In the genomic region with DNA sequence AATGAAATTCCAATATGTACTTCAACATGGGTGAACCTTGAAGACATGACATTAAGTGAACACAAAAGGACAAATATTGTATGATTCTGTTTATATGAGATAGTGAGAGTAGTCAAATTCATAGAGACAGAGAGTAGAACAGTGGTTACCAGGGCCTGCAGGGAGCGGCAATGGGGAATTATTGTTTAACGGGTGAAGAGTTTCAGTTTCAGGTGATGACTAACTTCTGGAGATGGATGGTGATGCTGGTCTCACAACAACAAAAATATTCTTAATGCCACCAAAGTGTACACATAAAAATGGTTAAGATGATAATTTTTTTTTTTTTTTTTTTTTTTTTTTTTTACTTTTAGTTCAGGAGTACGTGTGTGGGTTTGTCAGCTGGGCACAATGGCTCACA, we compare ENCODE assay signal across 9 cellular contexts.
DNase-seq lines count a peak whose midpoint lies in the region; ATAC-seq and TF ChIP-seq lines count a peak whose summit lies in the region.
"Had no signal": no experiment of that assay in that cellular context is flagged by ENCODE, and none has a peak within 500 bp of the region (broad histone marks: within the 10 kb centered on the region; RNA-seq: fewer than 3 reads in every experiment).

No MANE protein-coding gene starts in this region.

- DNase-seq in natural killer cell treated with Interleukin-12 subunit alpha and Interleukin-12 subunit beta and Interleukin-15 and Interleukin-18, amount 100 ng/mL, for 72 hours (ENCODE audit: low spot score) = no peak
- DNase-seq in natural killer cell (no peak), DMS153 treated with DMSO at 0.1 percent for 48 hours (lab: John Stamatoyannopoulos, UW; ENCODE audit: unreplicated experiment) (no peak), NCI-H2171 treated with DMSO at 0.1 percent for 48 hours (lab: John Stamatoyannopoulos, UW) (no peak)
- peak; percentile 38 to 67 for DNase-seq in stimulated activated naive CD8-positive, alpha-beta T cell treated with anti-CD3 and anti-CD28 coated beads, Interleukin-15, amount 100 ng/mL, for 72 hours
- no peak for DNase-seq in activated naive CD4-positive, alpha-beta T cell treated with anti-CD3 and anti-CD28 coated beads for 36 hours
- DNase-seq: retina had no signal

- CTCF ChIA-PET in activated naive CD4-positive, alpha-beta T cell treated with anti-CD3 and anti-CD28 coated beads for 36 hours (lab: Charles Lee) = no interaction called here

- peaks cover 6% of the 10 kb centered on the region for H3K9me3 Mint-ChIP-seq in natural killer cell treated with Interleukin-12 subunit alpha and Interleukin-12 subunit beta and Interleukin-15 and Interleukin-18, amount 100 ng/mL, for 72 hours
- H3K9me3 Mint-ChIP-seq in natural killer cell = peaks cover 9 to 11% of the 10 kb centered on the region in 2 donors
- peaks cover 5 to 8% of the 10 kb centered on the region in 2 donors for H3K9me3 Mint-ChIP-seq in stimulated activated naive CD8-positive, alpha-beta T cell treated with anti-CD3 and anti-CD28 coated beads, Interleukin-15, amount 100 ng/mL, for 72 hours
- peaks cover 4% of the 10 kb centered on the region for H3K9me3 Mint-ChIP-seq in activated naive CD4-positive, alpha-beta T cell treated with anti-CD3 and anti-CD28 coated beads for 36 hours

- no peak for TF ChIP-seq CTCF in natural killer cell (IDR thresholded peaks at IDR 0.05)

- peak overlapping the region; percentile 79 to 81 for H3K27ac Mint-ChIP-seq in natural killer cell treated with Interleukin-12 subunit alpha and Interleukin-12 subunit beta and Interleukin-15 and Interleukin-18, amount 100 ng/mL, for 72 hours
- H3K27ac Mint-ChIP-seq in natural killer cell = no peak overlapping the region
- H3K27ac Mint-ChIP-seq in stimulated activated naive CD8-positive, alpha-beta T cell treated with anti-CD3 and anti-CD28 coated beads, Interleukin-15, amount 100 ng/mL, for 72 hours = peak overlapping the region in 1 of 2 donors; percentile 60
- no peak overlapping the region for H3K27ac Mint-ChIP-seq in activated naive CD4-positive, alpha-beta T cell treated with anti-CD3 and anti-CD28 coated beads for 36 hours

- peaks cover 14% of the 10 kb centered on the region for H3K36me3 Mint-ChIP-seq in natural killer cell treated with Interleukin-12 subunit alpha and Interleukin-12 subunit beta and Interleukin-15 and Interleukin-18, amount 100 ng/mL, for 72 hours
- peaks cover 5% of the 10 kb centered on the region for H3K36me3 Mint-ChIP-seq in natural killer cell
- no peaks in the 10 kb centered on the region for H3K36me3 Mint-ChIP-seq in activated naive CD4-positive, alpha-beta T cell treated with anti-CD3 and anti-CD28 coated beads for 36 hours (ENCODE audit: low read depth)

- peaks cover 22% of the 10 kb centered on the region in 2 donors for H3K4me1 Mint-ChIP-seq in natural killer cell treated with Interleukin-12 subunit alpha and Interleukin-12 subunit beta and Interleukin-15 and Interleukin-18, amount 100 ng/mL, for 72 hours (ENCODE audit: low read depth in 2 of 2)
- H3K4me1 Mint-ChIP-seq in natural killer cell = no peaks in the 10 kb centered on the region
- peaks cover 14% of the 10 kb centered on the region for H3K4me1 Mint-ChIP-seq in stimulated activated naive CD8-positive, alpha-beta T cell treated with anti-CD3 and anti-CD28 coated beads, Interleukin-15, amount 100 ng/mL, for 72 hours
- H3K4me1 Mint-ChIP-seq in activated naive CD4-positive, alpha-beta T cell treated with anti-CD3 and anti-CD28 coated beads for 36 hours (ENCODE audit: low read depth) = no peaks in the 10 kb centered on the region

- intact Hi-C loops in natural killer cell (cut with micrococcal nuclease) = no loop called here
- intact Hi-C loops in activated naive CD4-positive, alpha-beta T cell treated with anti-CD3 and anti-CD28 coated beads for 36 hours (cut with micrococcal nuclease) = no loop called here

- H3K4me3 Mint-ChIP-seq in natural killer cell treated with Interleukin-12 subunit alpha and Interleukin-12 subunit beta and Interleukin-15 and Interleukin-18, amount 100 ng/mL, for 72 hours = peak overlapping the region; percentile 61
- no peak overlapping the region for H3K4me3 Mint-ChIP-seq in natural killer cell
- H3K4me3 Mint-ChIP-seq in stimulated activated naive CD8-positive, alpha-beta T cell treated with anti-CD3 and anti-CD28 coated beads, Interleukin-15, amount 100 ng/mL, for 72 hours = peak overlapping the region; percentile 36 to 57
- no peak overlapping the region for H3K4me3 Mint-ChIP-seq in activated naive CD4-positive, alpha-beta T cell treated with anti-CD3 and anti-CD28 coated beads for 36 hours

- peak; percentile 90 for ATAC-seq in natural killer cell treated with Interleukin-12 subunit alpha and Interleukin-12 subunit beta and Interleukin-15 and Interleukin-18, amount 100 ng/mL, for 72 hours
- ATAC-seq in natural killer cell (no peak), GM21737 (IDR thresholded peaks at IDR 0.05; ENCODE audit: unreplicated experiment) (peak; percentile 98), HG03378 (IDR thresholded peaks at IDR 0.05; ENCODE audit: unreplicated experiment) (peak; percentile 98)
- ATAC-seq in stimulated activated naive CD8-positive, alpha-beta T cell treated with anti-CD3 and anti-CD28 coated beads, Interleukin-15, amount 100 ng/mL, for 72 hours = peak; percentile 91

- H3K27me3 Mint-ChIP-seq in natural killer cell treated with Interleukin-12 subunit alpha and Interleukin-12 subunit beta and Interleukin-15 and Interleukin-18, amount 100 ng/mL, for 72 hours = no peaks in the 10 kb centered on the region
- no peaks in the 10 kb centered on the region for H3K27me3 Mint-ChIP-seq in natural killer cell (ENCODE audit: low read depth in 2 of 2)
- H3K27me3 Mint-ChIP-seq in stimulated activated naive CD8-positive, alpha-beta T cell treated with anti-CD3 and anti-CD28 coated beads, Interleukin-15, amount 100 ng/mL, for 72 hours = no peaks in the 10 kb centered on the region
- H3K27me3 Mint-ChIP-seq in activated naive CD4-positive, alpha-beta T cell treated with anti-CD3 and anti-CD28 coated beads for 36 hours (ENCODE audit: low read depth) = peaks cover 26% of the 10 kb centered on the region

Comparison
In these comparisons a context has a peak if more than half of its experiments do, and no peak if none do; other contexts are left out.
1. ATAC-seq: peak in natural killer cell treated with Interleukin-12 subunit alpha and Interleukin-12 subunit beta and Interleukin-15 and Interleukin-18, amount 100 ng/mL, for 72 hours (2 of 2), GM21737 (single experiment), HG03378 (single experiment) and stimulated activated naive CD8-positive, alpha-beta T cell treated with anti-CD3 and anti-CD28 coated beads, Interleukin-15, amount 100 ng/mL, for 72 hours (single experiment); none in natural killer cell (0 of 3).
2. H3K27ac Mint-ChIP-seq: peak in natural killer cell treated with Interleukin-12 subunit alpha and Interleukin-12 subunit beta and Interleukin-15 and Interleukin-18, amount 100 ng/mL, for 72 hours (2 of 2); none in natural killer cell (0 of 2) and activated naive CD4-positive, alpha-beta T cell treated with anti-CD3 and anti-CD28 coated beads for 36 hours (single experiment).
3. H3K4me3 Mint-ChIP-seq: peak in natural killer cell treated with Interleukin-12 subunit alpha and Interleukin-12 subunit beta and Interleukin-15 and Interleukin-18, amount 100 ng/mL, for 72 hours (single experiment) and stimulated activated naive CD8-positive, alpha-beta T cell treated with anti-CD3 and anti-CD28 coated beads, Interleukin-15, amount 100 ng/mL, for 72 hours (2 of 2); none in natural killer cell (single experiment) and activated naive CD4-positive, alpha-beta T cell treated with anti-CD3 and anti-CD28 coated beads for 36 hours (single experiment).
4. DNase-seq: peak in stimulated activated naive CD8-positive, alpha-beta T cell treated with anti-CD3 and anti-CD28 coated beads, Interleukin-15, amount 100 ng/mL, for 72 hours (2 of 2); none in natural killer cell treated with Interleukin-12 subunit alpha and Interleukin-12 subunit beta and Interleukin-15 and Interleukin-18, amount 100 ng/mL, for 72 hours (single experiment), natural killer cell (single experiment), DMS153 treated with DMSO at 0.1 percent for 48 hours (single experiment), NCI-H2171 treated with DMSO at 0.1 percent for 48 hours (single experiment) and activated naive CD4-positive, alpha-beta T cell treated with anti-CD3 and anti-CD28 coated beads for 36 hours (single experiment).